In genomic region chr3:143383433-143383832, GRCh38 we compare ENCODE assay signal across 1 cellular context.
TF ChIP-seq lines count a peak whose summit lies in the region.

No MANE protein-coding gene starts in this region.

TF ChIP-seq in K562, 482 proteins besides CTCF, POLR2A, EP300 and RAD21 (continued from another document):
- TF ChIP-seq PBX2 (CRISPR knock-in tag; IDR thresholded peaks at IDR 0.05; ENCODE audit: low read depth), result no peak
- TF ChIP-seq PBX2 (tag; conservative IDR thresholded peaks at IDR 0.05; ENCODE audit: low read depth), result no peak
- no peak for TF ChIP-seq FOXP4 (CRISPR knock-in tag; IDR thresholded peaks at IDR 0.05; ENCODE audit: borderline replicate concordance)
- no peak for TF ChIP-seq BCL6 (CRISPR knock-in tag; IDR thresholded peaks at IDR 0.05)
- no peak for TF ChIP-seq ZC3H8 (IDR thresholded peaks at IDR 0.05)
TF ChIP-seq in K562: peak in this region for 0.
